Comparison of ENCODE assay signal across 14 cellular contexts in genomic region chr3:115937054-115937453, GRCh38.
DNase-seq lines count a peak whose midpoint lies in the region; ATAC-seq, FAIRE-seq and TF ChIP-seq lines count a peak whose summit lies in the region.
"Had no signal": no experiment of that assay in that cellular context is flagged by ENCODE, and none has a peak within 500 bp of the region (broad histone marks: within the 10 kb centered on the region; RNA-seq: fewer than 3 reads in every experiment).

No MANE protein-coding gene starts in this region.

- peaks cover 0 to 8% (median 2%) of the 10 kb centered on the region in 5 donors for H3K27me3 Mint-ChIP-seq in naive thymus-derived CD4-positive, alpha-beta T cell
- H3K27me3 Mint-ChIP-seq: activated CD4-positive, alpha-beta memory T cell treated with anti-CD3 and anti-CD28 coated beads, Interleukin-2, amount 10 ng/mL, durations not matched to agents 7 days and 5 days had no signal

- H3K4me3 Mint-ChIP-seq in naive thymus-derived CD4-positive, alpha-beta T cell, result no peak overlapping the region
- H3K4me3 Mint-ChIP-seq: activated CD4-positive, alpha-beta memory T cell treated with anti-CD3 and anti-CD28 coated beads, Interleukin-2, amount 10 ng/mL, durations not matched to agents 7 days and 5 days; activated naive CD8-positive, alpha-beta T cell had no signal

- H3K9me3 ChIP-seq in naive thymus-derived CD4-positive, alpha-beta T cell (ENCODE audit: control insufficient read depth in 2 of 3, low read length in 3 of 3), result no peaks in the 10 kb centered on the region
- peaks cover 0 to 3% (median 0%) of the 10 kb centered on the region in 8 donors for H3K9me3 ChIP-seq in spleen
- H3K9me3 ChIP-seq: thyroid gland had no signal

- DNase-seq in BJ (ENCODE audit: low read depth) (no peak), RWPE1 (ENCODE audit: low spot score) (peak; percentile 20), frontal cortex (ENCODE audit: low spot score in 2 of 2) (no peak), SIG-M5 (lab: John Stamatoyannopoulos, UW) (no peak), spleen (no peak)
- no peak for DNase-seq in naive thymus-derived CD4-positive, alpha-beta T cell
- DNase-seq: activated CD4-positive, alpha-beta memory T cell treated with anti-CD3 and anti-CD28 coated beads, Interleukin-2, amount 10 ng/mL, durations not matched to agents 7 days and 5 days; kidney; SHP77 treated with DMSO at 0.1 percent for 48 hours; thyroid gland had no signal

- no peaks in the 10 kb centered on the region for H3K4me1 ChIP-seq in naive thymus-derived CD4-positive, alpha-beta T cell (ENCODE audit: control insufficient read depth in 2 of 2, insufficient read depth in 2 of 2, low read length in 2 of 2)
- H3K4me1 ChIP-seq in spleen, result no peaks in the 10 kb centered on the region
- H3K4me1 ChIP-seq: thyroid gland had no signal

- H3K4me3 ChIP-seq in BJ (ENCODE audit: low read depth, low read length) (no peak overlapping the region), spleen (no peak overlapping the region)
- no peak overlapping the region for H3K4me3 ChIP-seq in naive thymus-derived CD4-positive, alpha-beta T cell (ENCODE audit: low read length)
- H3K4me3 ChIP-seq: thyroid gland had no signal

- POLR2A ChIA-PET in BJ (lab: Charles Lee) (no interaction called here), RWPE1 (lab: Yijun Ruan, JAX; ENCODE audit: low non-redundant PET) (no interaction called here)
- POLR2A ChIA-PET in naive thymus-derived CD4-positive, alpha-beta T cell (lab: Charles Lee), result no interaction called here

- no peaks in the 10 kb centered on the region for H3K4me1 Mint-ChIP-seq in naive thymus-derived CD4-positive, alpha-beta T cell
- H3K4me1 Mint-ChIP-seq: activated CD4-positive, alpha-beta memory T cell treated with anti-CD3 and anti-CD28 coated beads, Interleukin-2, amount 10 ng/mL, durations not matched to agents 7 days and 5 days had no signal

- CTCF ChIA-PET in BJ (lab: Yijun Ruan, JAX) (interaction anchor here (0.8 to 1.9 kb wide), 7 partner anchors 9 to 33 kb away, joined by 3 to 7 read pairs (median 3); no protein-coding TSS in a partner anchor), RWPE1 (lab: Yijun Ruan, JAX) (interaction anchor here (0.6 to 1.2 kb wide), 7 partner anchors 16 to 691 kb away, joined by 3 to 7 read pairs (median 4); no protein-coding TSS in a partner anchor)
- CTCF ChIA-PET in naive thymus-derived CD4-positive, alpha-beta T cell (lab: Charles Lee), result no interaction called here

- 75 to 83% (median 81%) methylated on average over 2 of the region's 2 CpGs for WGBS in spleen, 5 donors

- H3K36me3 Mint-ChIP-seq in naive thymus-derived CD4-positive, alpha-beta T cell, result no peaks in the 10 kb centered on the region
- H3K36me3 Mint-ChIP-seq: activated naive CD8-positive, alpha-beta T cell had no signal

- H3K36me3 ChIP-seq in BJ (ENCODE audit: control insufficient read depth, insufficient read depth, low read length) (no peaks in the 10 kb centered on the region), spleen (no peaks in the 10 kb centered on the region)
- no peaks in the 10 kb centered on the region for H3K36me3 ChIP-seq in naive thymus-derived CD4-positive, alpha-beta T cell (ENCODE audit: control insufficient read depth in 2 of 3, insufficient read depth in 3 of 3, low read length in 3 of 3)
- H3K36me3 ChIP-seq: thyroid gland had no signal

- H3K27ac ChIP-seq in RWPE1 (no peak overlapping the region), spleen (no peak overlapping the region)
- H3K27ac ChIP-seq in naive thymus-derived CD4-positive, alpha-beta T cell (ENCODE audit: low read depth, low read length), result no peak overlapping the region
- H3K27ac ChIP-seq: thyroid gland had no signal

- H3K27me3 ChIP-seq in BJ (ENCODE audit: control insufficient read depth, insufficient read depth, low read length), result no peaks in the 10 kb centered on the region
- no peaks in the 10 kb centered on the region for H3K27me3 ChIP-seq in naive thymus-derived CD4-positive, alpha-beta T cell (ENCODE audit: control insufficient read depth in 2 of 2, insufficient read depth in 2 of 2, low read length in 2 of 2)
- H3K27me3 ChIP-seq in spleen (replicated peaks in 1 of 7), result no peaks in the 10 kb centered on the region
- H3K27me3 ChIP-seq: thyroid gland had no signal

- intact Hi-C loops in naive thymus-derived CD4-positive, alpha-beta T cell (cut with micrococcal nuclease), result no loop called here
- intact Hi-C loops in spleen (cut with DNase I; ENCODE audit: low total_unique reads), result no loop called here

- peaks cover 0 to 13% (median 1%) of the 10 kb centered on the region in 11 donors for H3K9me3 Mint-ChIP-seq in naive thymus-derived CD4-positive, alpha-beta T cell
- H3K9me3 Mint-ChIP-seq: activated CD4-positive, alpha-beta memory T cell treated with anti-CD3 and anti-CD28 coated beads, Interleukin-2, amount 10 ng/mL, durations not matched to agents 7 days and 5 days had no signal

- TF ChIP-seq CTCF in BJ (IDR thresholded peaks at IDR 0.05; ENCODE audit: insufficient read depth, low read depth, low read length) (peak; percentile 40), RWPE1 (conservative IDR thresholded peaks at IDR 0.05; ENCODE audit: low read depth) (0 out of 2 replicates have a peak, but pooled peaks have one; percentile 12), spleen (IDR thresholded peaks at IDR 0.05 in 8 of 11, conservative IDR thresholded peaks at IDR 0.05 in 3 of 11) (no peak)

- ATAC-seq in GM18868 (IDR thresholded peaks at IDR 0.05; ENCODE audit: unreplicated experiment) (peak; percentile 28), GM21723 (IDR thresholded peaks at IDR 0.05; ENCODE audit: unreplicated experiment) (no peak)
- ATAC-seq in naive thymus-derived CD4-positive, alpha-beta T cell, result no peak

- TF ChIP-seq POLR2A in spleen (IDR thresholded peaks at IDR 0.05), result no peak

- peak; percentile 68 for FAIRE-seq in frontal cortex (lab: Jason Lieb, UNC)
- FAIRE-seq: endothelial cell of umbilical vein, kidney had no signal

- H3K27ac Mint-ChIP-seq in naive thymus-derived CD4-positive, alpha-beta T cell, result no peak overlapping the region
- H3K27ac Mint-ChIP-seq: activated CD4-positive, alpha-beta memory T cell treated with anti-CD3 and anti-CD28 coated beads, Interleukin-2, amount 10 ng/mL, durations not matched to agents 7 days and 5 days; activated naive CD8-positive, alpha-beta T cell had no signal

Comparison
In these comparisons a context has a peak if more than half of its experiments do, and no peak if none do; other contexts are left out.
1. CTCF ChIP-seq: peak in BJ (single experiment) and RWPE1 (single experiment); none in spleen (0 of 11).